In genomic region chr11:112227002-112227401, GRCh38 we compare ENCODE assay signal across 8 cellular contexts. TPM values are rescaled to one million over a fixed set of nuclear protein-coding genes. Genes with fewer than 3 reads are reported as not detected.
DNase-seq lines count a peak whose midpoint lies in the region; ATAC-seq and TF ChIP-seq lines count a peak whose summit lies in the region.

No MANE protein-coding gene starts in this region.

- ATAC-seq in T-cell (replicated peaks in 1 of 4) (no peak), HG02885 (IDR thresholded peaks at IDR 0.05; ENCODE audit: poor library complexity, unreplicated experiment) (no peak), HG03039 (IDR thresholded peaks at IDR 0.05; ENCODE audit: unreplicated experiment) (no peak), GM21717 (IDR thresholded peaks at IDR 0.05; ENCODE audit: unreplicated experiment) (no peak)

- peak overlapping the region; percentile 99 for H3K27ac ChIP-seq in fibroblast of lung (ENCODE audit: insufficient read depth, low read length)

- CTCF ChIA-PET in activated naive CD4-positive, alpha-beta T cell treated with anti-CD3 and anti-CD28 coated beads, Interleukin-2, amount 10 ng/mL, durations not matched to agents 7 days and 5 days (lab: Charles Lee), result interaction anchor here (0.8 to 17.0 kb wide), 3 partner anchors 10 to 57 kb away, joined by 3 to 302 read pairs (median 3); no protein-coding TSS in a partner anchor
- CTCF ChIA-PET in T-cell (lab: Charles Lee), result interaction anchor here in 1 of 2 donors (0.6 to 2.0 kb wide), 6 partner anchors 46 to 685 kb away, joined by 3 to 8 read pairs (median 4); no protein-coding TSS in a partner anchor

- DNase-seq in activated naive CD4-positive, alpha-beta T cell treated with anti-CD3 and anti-CD28 coated beads, Interleukin-2, amount 10 ng/mL, durations not matched to agents 7 days and 5 days, result no peak
- no peak for DNase-seq in activated naive CD4-positive, alpha-beta T cell treated with anti-CD3 and anti-CD28 coated beads, Interleukin-2, amount 50 U/mL, for 16 hours
- no peak for DNase-seq in T-cell
- DNase-seq in fibroblast of lung (ENCODE audit: low read depth in 2 of 2), result peak; percentile 47 to 54
- DNase-seq in osteocyte (ENCODE audit: extremely low spot score, unreplicated experiment), result no peak

- POLR2A ChIA-PET in T-cell (lab: Charles Lee), result interaction anchor here (0.5 to 0.7 kb wide), 4 partner anchors 47 to 1164 kb away, joined by 3 to 13 read pairs (median 5); no protein-coding TSS in a partner anchor

- peak overlapping the region; percentile 98 for H3K4me2 ChIP-seq in fibroblast of lung (ENCODE audit: extremely low read depth, insufficient read depth, low read length)

- peak overlapping the region; percentile 97 for H3K9ac ChIP-seq in fibroblast of lung (ENCODE audit: insufficient read depth, low read length)

- peak overlapping the region; percentile 97 for H3K27ac Mint-ChIP-seq in activated naive CD4-positive, alpha-beta T cell treated with anti-CD3 and anti-CD28 coated beads, Interleukin-2, amount 10 ng/mL, durations not matched to agents 7 days and 5 days
- H3K27ac Mint-ChIP-seq in T-cell, result peak overlapping the region; percentile 89 to 97
- peak overlapping the region; percentile 98 for H3K27ac Mint-ChIP-seq in osteocyte (ENCODE audit: unreplicated experiment)

- TF ChIP-seq CTCF in fibroblast of lung (conservative IDR thresholded peaks at IDR 0.05 in 1 of 2, IDR thresholded peaks at IDR 0.05 in 1 of 2; ENCODE audit: low read depth in 1 of 2, low read length in 2 of 2) (peak in 1 of 2 donors; percentile 9), osteocyte (IDR thresholded peaks at IDR 0.05) (no peak)

- peaks cover 7% of the 10 kb centered on the region for H3K4me1 ChIP-seq in fibroblast of lung (ENCODE audit: control insufficient read depth, extremely low read depth, insufficient read depth, low read length)

- H3K36me3 ChIP-seq in fibroblast of lung (ENCODE audit: control insufficient read depth, insufficient read depth, low read length), result peaks cover 2% of the 10 kb centered on the region

- peaks cover 8% of the 10 kb centered on the region for H3K27me3 Mint-ChIP-seq in activated naive CD4-positive, alpha-beta T cell treated with anti-CD3 and anti-CD28 coated beads, Interleukin-2, amount 10 ng/mL, durations not matched to agents 7 days and 5 days
- H3K27me3 Mint-ChIP-seq in T-cell (no peaks in the 10 kb centered on the region), osteocyte (ENCODE audit: unreplicated experiment) (no peaks in the 10 kb centered on the region)

- H3K79me2 ChIP-seq in fibroblast of lung (ENCODE audit: control insufficient read depth, insufficient read depth, low read length), result peaks cover 25% of the 10 kb centered on the region

- peaks cover 29% of the 10 kb centered on the region for H3K4me1 Mint-ChIP-seq in activated naive CD4-positive, alpha-beta T cell treated with anti-CD3 and anti-CD28 coated beads, Interleukin-2, amount 10 ng/mL, durations not matched to agents 7 days and 5 days
- peaks cover 16 to 33% (median 30%) of the 10 kb centered on the region in 3 donors for H3K4me1 Mint-ChIP-seq in T-cell
- peaks cover 34% of the 10 kb centered on the region for H3K4me1 Mint-ChIP-seq in osteocyte (ENCODE audit: unreplicated experiment)

- peak overlapping the region; percentile 74 to 97 (median 90) for H3K4me3 ChIP-seq in fibroblast of lung (replicated peaks in 1 of 4; ENCODE audit: control extremely low read depth in 1 of 4, insufficient read depth in 1 of 4, low read depth in 3 of 4, low read length in 4 of 4)

- peak overlapping the region; percentile 72 for H2AFZ ChIP-seq in fibroblast of lung (ENCODE audit: low read length)

- no peaks in the 10 kb centered on the region for H3K9me3 Mint-ChIP-seq in activated naive CD4-positive, alpha-beta T cell treated with anti-CD3 and anti-CD28 coated beads, Interleukin-2, amount 10 ng/mL, durations not matched to agents 7 days and 5 days
- H3K9me3 Mint-ChIP-seq in T-cell (no peaks in the 10 kb centered on the region), osteocyte (ENCODE audit: unreplicated experiment) (no peaks in the 10 kb centered on the region)

- H4K20me1 ChIP-seq in fibroblast of lung (ENCODE audit: control insufficient read depth, extremely low read depth, insufficient read depth, low read length), result no peaks in the 10 kb centered on the region

- peak overlapping the region; percentile 80 for H3K4me3 Mint-ChIP-seq in activated naive CD4-positive, alpha-beta T cell treated with anti-CD3 and anti-CD28 coated beads, Interleukin-2, amount 10 ng/mL, durations not matched to agents 7 days and 5 days
- H3K4me3 Mint-ChIP-seq in T-cell (peak overlapping the region; percentile 87 to 89 (median 89)), osteocyte (ENCODE audit: unreplicated experiment) (peak overlapping the region; percentile 76)

- H3K9me3 ChIP-seq in fibroblast of lung (ENCODE audit: control insufficient read depth, insufficient read depth, low read depth, low read length), result no peaks in the 10 kb centered on the region

- H3K27me3 ChIP-seq in fibroblast of lung (ENCODE audit: control insufficient read depth, insufficient read depth, low read length), result no peaks in the 10 kb centered on the region

- H3K36me3 Mint-ChIP-seq in activated naive CD4-positive, alpha-beta T cell treated with anti-CD3 and anti-CD28 coated beads, Interleukin-2, amount 10 ng/mL, durations not matched to agents 7 days and 5 days, result peaks cover 32% of the 10 kb centered on the region
- peaks cover 29% of the 10 kb centered on the region for H3K36me3 Mint-ChIP-seq in T-cell
- peaks cover 30% of the 10 kb centered on the region for H3K36me3 Mint-ChIP-seq in osteocyte (ENCODE audit: unreplicated experiment)

RNA-seq across cellular contexts. Expression of gene PTS, which starts 0.8 kb away (rescaled TPM):
- total RNA-seq in T-cell (10 to 100 TPM; 15.1 to 65.8 (median 21.0) TPM), fibroblast of lung (47.5 and 69.0 TPM in 2 replicates), osteocyte (38.7 and 44.0 TPM in 2 replicates)
- 47.4 and 51.6 TPM in 2 replicates for polyA plus RNA-seq in fibroblast of lung
- 40.1 and 40.4 TPM in 2 replicates for polyA plus RNA-seq in fibroblast of lung (2012)
- polyA minus RNA-seq in fibroblast of lung (ENCODE audit: low replicate concordance), result 5.1 TPM in 1 of 2 replicates, not detected in the other

RNA-seq across cellular contexts. Expression of gene PLET1, which starts 33.7 kb away (rescaled TPM):
- total RNA-seq in T-cell (not detected), fibroblast of lung (not detected in 2 replicates), osteocyte (not detected in 2 replicates)
- not detected in 2 replicates for polyA plus RNA-seq in fibroblast of lung
- not detected in 2 replicates for polyA plus RNA-seq in fibroblast of lung (2012)
- polyA minus RNA-seq in fibroblast of lung (ENCODE audit: low replicate concordance), result not detected in 2 replicates

RNA-seq across cellular contexts. Expression of gene BCO2, which starts 51.7 kb away (rescaled TPM):
- total RNA-seq in T-cell (1 to 10 TPM; 1.5 to 3.2 (median 1.8) TPM), fibroblast of lung (1.0 and 2.1 TPM in 2 replicates), osteocyte (1.4 and 1.5 TPM in 2 replicates)
- polyA plus RNA-seq in fibroblast of lung, result 0.36 and 0.42 TPM in 2 replicates
- 0.40 and 0.63 TPM in 2 replicates for polyA plus RNA-seq in fibroblast of lung (2012)
- polyA minus RNA-seq in fibroblast of lung (ENCODE audit: low replicate concordance), result not detected in 2 replicates

RNA-seq across cellular contexts. Expression of gene TEX12, which starts 59.8 kb away (rescaled TPM):
- total RNA-seq in T-cell (under 1 TPM in 2 of 5 donors, not detected in 3; 0.30 to 0.70 TPM), fibroblast of lung (0.17 TPM in 1 of 2 replicates, not detected in the other), osteocyte (0.78 TPM in 1 of 2 replicates, not detected in the other)
- polyA plus RNA-seq in fibroblast of lung, result 0.09 TPM in 1 of 2 replicates, not detected in the other
- 0.15 TPM in 1 of 2 replicates, not detected in the other for polyA plus RNA-seq in fibroblast of lung (2012)
- not detected in 2 replicates for polyA minus RNA-seq in fibroblast of lung (ENCODE audit: low replicate concordance)

Comparison
In these comparisons a context has a peak if more than half of its experiments do, and no peak if none do; other contexts are left out.
1. DNase-seq: peak in fibroblast of lung (2 of 2); none in activated naive CD4-positive, alpha-beta T cell treated with anti-CD3 and anti-CD28 coated beads, Interleukin-2, amount 10 ng/mL, durations not matched to agents 7 days and 5 days (single experiment), activated naive CD4-positive, alpha-beta T cell treated with anti-CD3 and anti-CD28 coated beads, Interleukin-2, amount 50 U/mL, for 16 hours (single experiment), T-cell (0 of 34) and osteocyte (single experiment).
2. Peak in every context shown above with its lines, with median percentiles within 50 percentile points of each other: H3K27ac Mint-ChIP-seq and H3K4me3 Mint-ChIP-seq.